Comparison of ENCODE assay signal across 14 cellular contexts in the genomic region with DNA sequence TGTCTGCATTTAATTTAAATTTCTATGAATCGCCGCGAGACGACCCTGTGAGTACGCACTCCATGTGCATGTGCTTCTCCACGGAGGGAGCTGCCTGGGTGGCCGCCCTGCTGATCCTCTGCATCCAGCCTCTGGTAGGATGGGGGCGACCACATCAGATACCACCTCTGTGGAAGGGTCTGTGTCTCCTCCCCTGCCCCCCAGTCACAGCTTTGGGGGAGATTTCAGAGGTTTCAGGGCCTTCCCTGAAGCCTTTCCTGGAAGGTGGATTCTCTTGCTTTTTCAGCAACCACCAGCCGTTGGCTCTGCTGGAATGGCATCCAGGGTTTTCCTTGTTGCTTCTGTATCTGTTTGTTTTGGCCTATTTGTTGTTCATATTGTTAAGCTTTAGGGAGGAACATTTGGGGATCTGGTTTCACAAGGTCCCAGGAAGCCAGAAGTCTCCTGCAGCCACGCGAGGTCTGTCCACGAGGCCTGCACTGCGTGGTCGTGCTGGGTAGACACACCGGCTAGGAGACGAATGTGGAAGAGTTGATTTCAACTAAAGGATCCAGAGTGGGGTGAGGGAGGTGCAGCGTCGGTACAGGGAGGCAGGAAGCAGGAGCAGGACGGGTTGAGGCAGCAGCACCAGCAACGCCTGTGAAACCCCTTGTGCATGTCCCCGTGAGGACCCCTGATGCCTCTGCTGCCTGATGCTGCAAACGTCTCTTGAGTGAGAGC.
DNase-seq lines count a peak whose midpoint lies in the region; ATAC-seq and TF ChIP-seq lines count a peak whose summit lies in the region.
"Had no signal": no experiment of that assay in that cellular context is flagged by ENCODE, and none has a peak within 500 bp of the region (broad histone marks: within the 10 kb centered on the region; RNA-seq: fewer than 3 reads in every experiment).

No MANE protein-coding gene starts in this region.

- peaks cover 16% of the 10 kb centered on the region for H3K4me1 Mint-ChIP-seq in neural progenitor cell
- H3K4me1 Mint-ChIP-seq: CD8-positive, alpha-beta memory T cell had no signal

- no peaks in the 10 kb centered on the region for H4K20me1 ChIP-seq in neural progenitor cell (ENCODE audit: low read depth)

- TF ChIP-seq CTCF in neural progenitor cell (IDR thresholded peaks at IDR 0.05), result no peak
- TF ChIP-seq CTCF in spleen (IDR thresholded peaks at IDR 0.05 in 8 of 11, conservative IDR thresholded peaks at IDR 0.05 in 3 of 11), result no peak

- H3K36me3 Mint-ChIP-seq in neural progenitor cell, result no peaks in the 10 kb centered on the region
- H3K36me3 Mint-ChIP-seq: CD8-positive, alpha-beta memory T cell had no signal

- no peak overlapping the region for H3K9ac ChIP-seq in neural progenitor cell

- H3K36me3 ChIP-seq in neural progenitor cell (no peaks in the 10 kb centered on the region), spleen (no peaks in the 10 kb centered on the region)

- ATAC-seq in left ventricle myocardium superior (no peak), Right ventricle myocardium superior (ENCODE audit: poor library complexity) (no peak), HG03342 (IDR thresholded peaks at IDR 0.05; ENCODE audit: unreplicated experiment) (no peak), GM19455 (IDR thresholded peaks at IDR 0.05; ENCODE audit: unreplicated experiment) (no peak)
- ATAC-seq in activated CD4-positive, CD25-positive, alpha-beta regulatory T cell treated with anti-CD3 and anti-CD28 coated beads, Interleukin-2, amount 50 U/mL, for 24 hours, result no peak

- H3K27ac Mint-ChIP-seq in neural progenitor cell, result peak overlapping the region; percentile 82
- H3K27ac Mint-ChIP-seq: CD8-positive, alpha-beta memory T cell; HFFc6 had no signal

- intact Hi-C loops in left ventricle myocardium superior (cut with micrococcal nuclease), result no loop called here
- intact Hi-C loops in Right ventricle myocardium superior (cut with DNase I), result no loop called here
- intact Hi-C loops in spleen (cut with DNase I; ENCODE audit: low total_unique reads), result no loop called here

- no peaks in the 10 kb centered on the region for H3K79me2 ChIP-seq in neural progenitor cell (ENCODE audit: low read depth)

- H3K27me3 ChIP-seq in neural progenitor cell (no peaks in the 10 kb centered on the region), spleen (replicated peaks in 1 of 7) (peaks cover 0 to 14% (median 0%) of the 10 kb centered on the region in 7 donors)

- no peak for TF ChIP-seq POLR2A in spleen (IDR thresholded peaks at IDR 0.05)

- no peaks in the 10 kb centered on the region for H3K9me3 Mint-ChIP-seq in neural progenitor cell

- WGBS in spleen, 5 donors, result 85 to 92% (median 89%) methylated on average over 22 of the region's 22 CpGs

- peaks cover 5% of the 10 kb centered on the region for H3K27me3 Mint-ChIP-seq in neural progenitor cell (ENCODE audit: insufficient read depth, low read depth)

- no peak overlapping the region for H3K4me3 ChIP-seq in neural progenitor cell
- no peak overlapping the region for H3K4me3 ChIP-seq in spleen

- H3K9me3 ChIP-seq in neural progenitor cell (ENCODE audit: low read depth), result no peaks in the 10 kb centered on the region
- peaks cover 0 to 28% (median 0%) of the 10 kb centered on the region in 8 donors for H3K9me3 ChIP-seq in spleen
- H3K9me3 ChIP-seq: Caco-2 had no signal

- H3K4me3 Mint-ChIP-seq in neural progenitor cell, result no peak overlapping the region
- H3K4me3 Mint-ChIP-seq: CD8-positive, alpha-beta memory T cell; HFFc6 had no signal

- H3F3A ChIP-seq in neural progenitor cell (ENCODE audit: low read depth), result peaks cover 7% of the 10 kb centered on the region

- no peak overlapping the region for H2AFZ ChIP-seq in neural progenitor cell (replicated peaks)

- H3K4me1 ChIP-seq in neural progenitor cell (peaks cover 10% of the 10 kb centered on the region), spleen (no peaks in the 10 kb centered on the region)
- H3K4me1 ChIP-seq: Caco-2 had no signal

- H3K4me2 ChIP-seq in neural progenitor cell, result no peak overlapping the region

- peak; percentile 14 for DNase-seq in left ventricle myocardium superior
- DNase-seq in Right ventricle myocardium superior, result no peak
- DNase-seq in neural progenitor cell (ENCODE audit: low spot score), result no peak
- DNase-seq in spleen, result peak; percentile 55
- DNase-seq: Caco-2, GF-D8, HCEC 1CT, HFFc6, IMR-90 had no signal

- H3K27ac ChIP-seq in neural progenitor cell (no peak overlapping the region), spleen (no peak overlapping the region)
- H3K27ac ChIP-seq: 22Rv1 had no signal

Comparison
In these comparisons a context has a peak if more than half of its experiments do, and no peak if none do; other contexts are left out.
1. DNase-seq: peak in left ventricle myocardium superior (single experiment) and spleen (single experiment); none in Right ventricle myocardium superior (single experiment) and neural progenitor cell (single experiment).